ENCODE assay signal across 14 cellular contexts in the genomic region with DNA sequence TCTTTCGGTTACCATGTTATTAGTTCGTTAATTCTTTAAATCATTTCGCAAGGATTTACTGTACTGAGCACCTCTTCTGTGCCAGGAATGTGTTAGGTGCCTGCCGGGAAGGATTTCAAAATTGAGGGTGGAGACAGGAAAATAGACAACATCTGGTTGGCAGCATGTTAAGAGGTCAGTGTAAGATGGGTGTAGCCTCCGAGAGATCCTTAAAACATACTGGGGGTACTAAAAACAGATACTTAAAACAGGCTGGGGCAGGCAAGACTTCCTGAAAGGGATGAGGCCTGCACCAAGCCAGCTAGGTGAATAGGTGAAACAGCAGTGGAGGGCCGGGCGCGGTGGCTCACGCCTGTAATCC.
DNase-seq lines count a peak whose midpoint lies in the region; ATAC-seq, FAIRE-seq and TF ChIP-seq lines count a peak whose summit lies in the region.
"Had no signal": no experiment of that assay in that cellular context is flagged by ENCODE, and none has a peak within 500 bp of the region (broad histone marks: within the 10 kb centered on the region; RNA-seq: fewer than 3 reads in every experiment).

No MANE protein-coding gene starts in this region.

- TF ChIP-seq POLR2A in HepG2 (IDR thresholded peaks at IDR 0.05; ENCODE audit: insufficient read depth in 1 of 2, low read depth in 2 of 2, low read length in 2 of 2) (no peak), esophagus squamous epithelium (IDR thresholded peaks at IDR 0.05) (no peak), right lobe of liver (IDR thresholded peaks at IDR 0.05) (no peak)

- no peaks in the 10 kb centered on the region for H3K79me2 ChIP-seq in HepG2 (ENCODE audit: insufficient read depth, low read length)

- no peaks in the 10 kb centered on the region for H4K20me1 ChIP-seq in HepG2 (ENCODE audit: insufficient read depth, low read length)

- no peak overlapping the region for H3K9ac ChIP-seq in liver (ENCODE audit: low read depth in 1 of 2, low read length in 2 of 2)
- no peak overlapping the region for H3K9ac ChIP-seq in HepG2 (ENCODE audit: insufficient read depth, low read depth, low read length)

- in situ Hi-C loops in HepG2 (cut with HindIII; ENCODE audit: extremely low pct_ligation_motif_present, low pct_unique_long_range_greater_than_20kb): no loop called here

- no peak overlapping the region for H2AFZ ChIP-seq in HepG2 (ENCODE audit: low read length)

- FAIRE-seq in HepG2 (lab: Jason Lieb, UNC): no peak
- no peak for FAIRE-seq in pancreas (lab: Jason Lieb, UNC)

- TF ChIP-seq RAD21 in liver (IDR thresholded peaks at IDR 0.05): peak in 1 of 2 donors; percentile 31
- no peak for TF ChIP-seq RAD21 in HepG2 (CRISPR knock-in tag; IDR thresholded peaks at IDR 0.05)

- POLR2A ChIA-PET in HepG2 (lab: Yijun Ruan, JAX): no interaction called here

- H3K9me3 ChIP-seq in liver (ENCODE audit: control insufficient read depth in 4 of 4, low read length in 3 of 4): no peaks in the 10 kb centered on the region
- no peaks in the 10 kb centered on the region for H3K9me3 ChIP-seq in HepG2 (ENCODE audit: low read length)
- H3K9me3 ChIP-seq in esophagus squamous epithelium: no peaks in the 10 kb centered on the region
- no peaks in the 10 kb centered on the region for H3K9me3 ChIP-seq in right lobe of liver
- no peaks in the 10 kb centered on the region for H3K9me3 ChIP-seq in pancreas

- no peak overlapping the region for H3K4me2 ChIP-seq in HepG2 (ENCODE audit: low read depth, low read length)

- no peak for TF ChIP-seq EP300 in HepG2 (IDR thresholded peaks at IDR 0.05; ENCODE audit: low read depth in 2 of 2, low read length in 2 of 2)
- TF ChIP-seq EP300 in HepG2 (CRISPR knock-in tag; IDR thresholded peaks at IDR 0.05; ENCODE audit: borderline replicate concordance): no peak

- BruUV-seq in HepG2 (replicated peaks; lab: Mats Ljungman, UMichigan): no TSS peak

- no peak for ATAC-seq in HepG2
- ATAC-seq in right lobe of liver: peak; percentile 74 to 91 (median 80)
- ATAC-seq in GM21619 (IDR thresholded peaks at IDR 0.05; ENCODE audit: unreplicated experiment): no peak
- no peak for ATAC-seq in pancreas
- ATAC-seq in left colon: no peak

- CTCF ChIA-PET in HepG2 (lab: Yijun Ruan, JAX; ENCODE audit: low intra/inter-chr PET ratio, low total read pairs): no interaction called here

- TF ChIP-seq CTCF in liver (IDR thresholded peaks at IDR 0.05; ENCODE audit: low read depth, low read length, missing input control) (no peak), HepG2 (CRISPR knock-in tag; IDR thresholded peaks at IDR 0.05) (no peak), esophagus squamous epithelium (IDR thresholded peaks at IDR 0.05) (no peak), right lobe of liver (IDR thresholded peaks at IDR 0.05) (no peak), pancreas (IDR thresholded peaks at IDR 0.05) (no peak)

- H3K4me3 ChIP-seq in liver (ENCODE audit: low read depth in 1 of 3, low read length in 3 of 3) (no peak overlapping the region), HepG2 (replicated peaks in 1 of 3; ENCODE audit: insufficient read depth in 1 of 3, low read depth in 2 of 3, low read length in 3 of 3) (no peak overlapping the region), esophagus squamous epithelium (no peak overlapping the region), right lobe of liver (peak overlapping the region in 2 of 3 donors; percentile 4 to 20), pancreas (no peak overlapping the region)

- H3K27me3 ChIP-seq in liver (ENCODE audit: control insufficient read depth in 4 of 4, insufficient read depth in 4 of 4, low read length in 3 of 4) (no peaks in the 10 kb centered on the region), HepG2 (ENCODE audit: control insufficient read depth in 1 of 2, insufficient read depth in 2 of 2, low read length in 2 of 2) (no peaks in the 10 kb centered on the region; a peak in 1 of 5 replicates), esophagus squamous epithelium (no peaks in the 10 kb centered on the region), right lobe of liver (no peaks in the 10 kb centered on the region), pancreas (no peaks in the 10 kb centered on the region)

- intact Hi-C loops in HepG2 (cut with micrococcal nuclease; ENCODE audit: unreplicated experiment): no loop called here
- intact Hi-C loops in esophagus squamous epithelium (cut with DNase I): no loop called here
- intact Hi-C loops in right lobe of liver (cut with DNase I): no loop called here
- intact Hi-C loops in pancreas (cut with DNase I): no loop called here
- intact Hi-C loops in left colon (cut with DNase I, micrococcal nuclease): no loop called here

- H3K36me3 ChIP-seq in liver (ENCODE audit: control insufficient read depth in 4 of 4, insufficient read depth in 3 of 4, low read depth in 1 of 4, low read length in 3 of 4) (no peaks in the 10 kb centered on the region), HepG2 (replicated peaks in 1 of 2; ENCODE audit: control insufficient read depth in 1 of 2, insufficient read depth in 2 of 2, low read length in 2 of 2) (no peaks in the 10 kb centered on the region), esophagus squamous epithelium (no peaks in the 10 kb centered on the region), right lobe of liver (no peaks in the 10 kb centered on the region), pancreas (no peaks in the 10 kb centered on the region)

- peak overlapping the region; percentile 68 to 77 for H3K27ac ChIP-seq in liver (ENCODE audit: low read depth in 1 of 2, low read length in 2 of 2)
- H3K27ac ChIP-seq in HepG2 (ENCODE audit: extremely low read length, insufficient read depth, low read length): no peak overlapping the region
- peak overlapping the region; percentile 26 to 82 (median 68) for H3K27ac ChIP-seq in esophagus squamous epithelium
- H3K27ac ChIP-seq in right lobe of liver: peak overlapping the region; percentile 53 to 64 (median 61)
- no peak overlapping the region for H3K27ac ChIP-seq in pancreas

- DNase-seq in HepG2 (ENCODE audit: low spot score): no peak
- DNase-seq in esophagus squamous epithelium (lab: John Stamatoyannopoulos, UW): no peak
- peak in 1 of 3 donors; percentile 35 for DNase-seq in right lobe of liver
- no peak for DNase-seq in pancreas
- DNase-seq in left colon: no peak
- no peak for DNase-seq in epidermal melanocyte (ENCODE audit: insufficient read length, low spot score)
- DNase-seq: 8988T, C1 segment of cervical spinal cord, HCEC 1CT, NCI-H1436 treated with DMSO at 0.1 percent for 48 hours, NCI-H2081, NCI-H524 had no signal

- WGBS in liver: 70% methylated on average over 9 of the region's 9 CpGs
- WGBS in HepG2 (ENCODE audit: low lambda C conversion rate): 51% methylated on average over 9 of the region's 9 CpGs
- WGBS in esophagus squamous epithelium, 2 donors: 35 to 39% methylated on average over 5 to 9 of the region's 9 CpGs
- 15% methylated on average over 5 of the region's 9 CpGs for WGBS in right lobe of liver (ENCODE audit: insufficient coverage, low coverage, low lambda C conversion rate, missing lambda C conversion rate)
- 66 to 79% methylated on average over 8 to 9 of the region's 9 CpGs for WGBS in pancreas, 2 donors

- peaks cover 0 to 10% (median 5%) of the 10 kb centered on the region in 4 donors for H3K4me1 ChIP-seq in liver (ENCODE audit: control insufficient read depth in 4 of 4, insufficient read depth in 4 of 4, low read length in 3 of 4)
- no peaks in the 10 kb centered on the region for H3K4me1 ChIP-seq in HepG2 (ENCODE audit: insufficient read depth, low read length)
- H3K4me1 ChIP-seq in esophagus squamous epithelium: peaks cover 3 to 40% (median 14%) of the 10 kb centered on the region in 3 donors
- H3K4me1 ChIP-seq in right lobe of liver: peaks cover 0 to 22% (median 6%) of the 10 kb centered on the region in 4 donors
- peaks cover 0 to 7% (median 0%) of the 10 kb centered on the region in 3 donors for H3K4me1 ChIP-seq in pancreas

TF ChIP-seq in liver, 16 proteins besides CTCF, POLR2A, EP300 and RAD21 (continues in another document):
- TF ChIP-seq GABPA (IDR thresholded peaks at IDR 0.05 in 1 of 2, conservative IDR thresholded peaks at IDR 0.05 in 1 of 2) (peak in 1 of 2 donors; percentile 12), RXRA (IDR thresholded peaks at IDR 0.05) (peak; percentile 67 to 71), NR2F2 (IDR thresholded peaks at IDR 0.05) (no peak), HNF4A (conservative IDR thresholded peaks at IDR 0.05) (peak; percentile 57 to 65)
- TF ChIP-seq, protein P1, sequence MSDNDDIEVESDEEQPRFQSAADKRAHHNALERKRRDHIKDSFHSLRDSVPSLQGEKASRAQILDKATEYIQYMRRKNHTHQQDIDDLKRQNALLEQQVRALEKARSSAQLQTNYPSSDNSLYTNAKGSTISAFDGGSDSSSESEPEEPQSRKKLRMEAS (IDR thresholded peaks at IDR 0.05): peak; percentile 51

TF ChIP-seq in HepG2, 621 proteins besides CTCF, POLR2A, EP300 and RAD21:
- TF ChIP-seq NCOA5 (CRISPR knock-in tag; IDR thresholded peaks at IDR 0.05): no peak
- no peak for TF ChIP-seq IRX3 (CRISPR knock-in tag; IDR thresholded peaks at IDR 0.05; ENCODE audit: borderline replicate concordance, low read depth)
- TF ChIP-seq, protein P2, sequence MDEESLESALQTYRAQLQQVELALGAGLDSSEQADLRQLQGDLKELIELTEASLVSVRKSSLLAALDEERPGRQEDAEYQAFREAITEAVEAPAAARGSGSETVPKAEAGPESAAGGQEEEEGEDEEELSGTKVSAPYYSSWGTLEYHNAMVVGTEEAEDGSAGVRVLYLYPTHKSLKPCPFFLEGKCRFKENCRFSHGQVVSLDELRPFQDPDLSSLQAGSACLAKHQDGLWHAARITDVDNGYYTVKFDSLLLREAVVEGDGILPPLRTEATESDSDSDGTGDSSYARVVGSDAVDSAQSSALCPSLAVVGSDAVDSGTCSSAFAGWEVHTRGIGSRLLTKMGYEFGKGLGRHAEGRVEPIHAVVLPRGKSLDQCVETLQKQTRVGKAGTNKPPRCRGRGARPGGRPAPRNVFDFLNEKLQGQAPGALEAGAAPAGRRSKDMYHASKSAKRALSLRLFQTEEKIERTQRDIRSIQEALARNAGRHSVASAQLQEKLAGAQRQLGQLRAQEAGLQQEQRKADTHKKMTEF (CRISPR knock-in tag; IDR thresholded peaks at IDR 0.05): no peak

Comparison
In these comparisons a context has a peak if more than half of its experiments do, and no peak if none do; other contexts are left out.
1. H3K27ac ChIP-seq: peak in liver (2 of 2), esophagus squamous epithelium (4 of 4) and right lobe of liver (3 of 3); none in HepG2 (single experiment) and pancreas (0 of 4).
2. H3K4me3 ChIP-seq: peak in right lobe of liver (2 of 3); none in liver (0 of 3), HepG2 (0 of 3), esophagus squamous epithelium (0 of 4) and pancreas (0 of 4).
3. ATAC-seq: peak in right lobe of liver (4 of 4); none in HepG2 (single experiment), GM21619 (single experiment), pancreas (0 of 4) and left colon (single experiment).